Comparison of ENCODE assay signal across 11 cellular contexts in genomic region chr12:86827409-86827808, GRCh38.
"Had no signal": no experiment of that assay in that cellular context is flagged by ENCODE, and none has a peak within 500 bp of the region (broad histone marks: within the 10 kb centered on the region; RNA-seq: fewer than 3 reads in every experiment).

No MANE protein-coding gene starts in this region.

- H3K4me2 ChIP-seq: GM23338, KMS-11 had no signal

- FAIRE-seq: H1, H54, HepG2 had no signal

- ATAC-seq: GM23338, HepG2 had no signal

- H3K4me3 ChIP-seq: GM23338 had no signal

- H3K27ac ChIP-seq: HL-60, KMS-11 had no signal

- DNase-seq: H9, HCEC 1CT, HFFc6, Karpas-422, KBM-7 had no signal
